In genomic region chr7:116786791-116787443, GRCh38 we compare ENCODE assay signal across 8 cellular contexts.
A peak's percentile ranks its signal among the peaks of the same experiment; 100 is the strongest.
DNase-seq lines count a peak whose midpoint lies in the region; ATAC-seq, FAIRE-seq and TF ChIP-seq lines count a peak whose summit lies in the region.

No MANE protein-coding gene starts in this region.

- no TSS peak for BruUV-seq in HepG2 (replicated peaks; lab: Mats Ljungman, UMichigan)

- in situ Hi-C loops in HepG2 (cut with HindIII; ENCODE audit: extremely low pct_ligation_motif_present, low pct_unique_long_range_greater_than_20kb) = no loop called here

- no peak overlapping the region for H3K9ac ChIP-seq in HepG2 (ENCODE audit: insufficient read depth, low read depth, low read length)

- no peak overlapping the region for H2AFZ ChIP-seq in HepG2 (ENCODE audit: low read length)

- CTCF ChIA-PET in activated B cell treated with CpG ODN at 0.5 μM for 24 hours (lab: Charles Lee) (interaction anchor here (0.6 to 5.6 kb wide), 18 partner anchors 8 to 613 kb away, joined by 3 to 79 read pairs (median 4); partner anchors contain the start of gene MET), HepG2 (lab: Yijun Ruan, JAX; ENCODE audit: low intra/inter-chr PET ratio, low total read pairs) (interaction anchor here (1.8 kb wide), 1 partner anchor 115 kb away, joined by 9 read pairs; the partner anchor contains the start of gene MET)

- no peak overlapping the region for H3K4me3 ChIP-seq in HepG2 (replicated peaks in 1 of 3; ENCODE audit: insufficient read depth in 1 of 3, low read depth in 2 of 3, low read length in 3 of 3)

- TF ChIP-seq EP300 in HepG2 (IDR thresholded peaks at IDR 0.05; ENCODE audit: low read depth in 2 of 2, low read length in 2 of 2) (no peak), HepG2 (CRISPR knock-in tag; IDR thresholded peaks at IDR 0.05; ENCODE audit: borderline replicate concordance) (no peak)

- no peaks in the 10 kb centered on the region for H3K9me3 ChIP-seq in HepG2 (ENCODE audit: low read length)

- no peak for DNase-seq in activated CD4-positive, CD25-positive, alpha-beta regulatory T cell treated with anti-CD3 and anti-CD28 coated beads, Interleukin-2, amount 50 U/mL, for 72 hours
- DNase-seq in activated B cell treated with CpG ODN at 0.5 μM for 24 hours (no peak), HepG2 (ENCODE audit: low spot score) (peak; percentile 47), H54 (ENCODE audit: insufficient read length, low spot score) (no peak), activated T-cell treated with anti-CD3 and anti-CD28 coated beads for 4 hours (no peak)

- no peak overlapping the region for H3K27ac Mint-ChIP-seq in activated B cell treated with CpG ODN at 0.5 μM for 24 hours

- intact Hi-C loops in activated B cell treated with CpG ODN at 0.5 μM for 24 hours (cut with micrococcal nuclease) (loop anchor here (1.0 to 5.0 kb wide), 7 partner anchors 95 to 622 kb away; partner anchors contain the start of gene CAV1), HepG2 (cut with micrococcal nuclease; ENCODE audit: unreplicated experiment) (loop anchor here (1.0 to 5.0 kb wide), 2 partner anchors 114 to 190 kb away; no protein-coding TSS in a partner anchor)

- no peak overlapping the region for H3K4me3 Mint-ChIP-seq in activated B cell treated with CpG ODN at 0.5 μM for 24 hours

- TF ChIP-seq RAD21 in HepG2 (CRISPR knock-in tag; IDR thresholded peaks at IDR 0.05) = no peak

- H3K27me3 Mint-ChIP-seq in activated B cell treated with CpG ODN at 0.5 μM for 24 hours = peaks cover 2% of the 10 kb centered on the region

- no peak overlapping the region for H3K4me2 ChIP-seq in HepG2 (ENCODE audit: low read depth, low read length)

- peaks cover 35% of the 10 kb centered on the region for H3K4me1 ChIP-seq in HepG2 (ENCODE audit: insufficient read depth, low read length)

- H3K27ac ChIP-seq in HepG2 (ENCODE audit: extremely low read length, insufficient read depth, low read length) = no peak overlapping the region

- no peaks in the 10 kb centered on the region for H3K27me3 ChIP-seq in HepG2 (ENCODE audit: control insufficient read depth in 1 of 2, insufficient read depth in 2 of 2, low read length in 2 of 2)

- 79% methylated on average over 2 of the region's 2 CpGs for WGBS in HepG2 (ENCODE audit: low lambda C conversion rate)

- no peaks in the 10 kb centered on the region for H3K9me3 Mint-ChIP-seq in activated B cell treated with CpG ODN at 0.5 μM for 24 hours

- POLR2A ChIA-PET in activated B cell treated with CpG ODN at 0.5 μM for 24 hours (lab: Charles Lee) (interaction anchor here (0.9 to 1.1 kb wide), 3 partner anchors 115 to 197 kb away, joined by 3 to 5 read pairs (median 3); partner anchors contain the start of gene MET), HepG2 (lab: Yijun Ruan, JAX) (interaction anchor here (1.1 kb wide), 1 partner anchor 115 kb away, joined by 3 read pairs; the partner anchor contains the start of gene MET)

- peak; percentile 76 to 85 for ATAC-seq in activated CD4-positive, CD25-positive, alpha-beta regulatory T cell treated with anti-CD3 and anti-CD28 coated beads, Interleukin-2, amount 50 U/mL, for 24 hours
- ATAC-seq in GM21381 (IDR thresholded peaks at IDR 0.05; ENCODE audit: unreplicated experiment) (peak; percentile 98), HG03457 (IDR thresholded peaks at IDR 0.05; ENCODE audit: unreplicated experiment) (peak; percentile 99), activated B cell treated with CpG ODN at 0.5 μM for 24 hours (ENCODE audit: low read depth) (peak; percentile 97), HepG2 (peak; percentile 83)

- TF ChIP-seq POLR2A in HepG2 (IDR thresholded peaks at IDR 0.05; ENCODE audit: insufficient read depth in 1 of 2, low read depth in 2 of 2, low read length in 2 of 2) = no peak
- no peak for TF ChIP-seq POLR2A in H54 (IDR thresholded peaks at IDR 0.05; ENCODE audit: low read depth, low read length)

- H3K36me3 ChIP-seq in HepG2 (replicated peaks in 1 of 2; ENCODE audit: control insufficient read depth in 1 of 2, insufficient read depth in 2 of 2, low read length in 2 of 2) = peaks cover 0 to 13% of the 10 kb centered on the region in 2 experiments; a peak in 1 of 5 replicates

- no peaks in the 10 kb centered on the region for H3K4me1 Mint-ChIP-seq in activated B cell treated with CpG ODN at 0.5 μM for 24 hours

- no peak for TF ChIP-seq CTCF in activated B cell treated with CpG ODN at 0.5 μM for 24 hours (IDR thresholded peaks at IDR 0.05)
- TF ChIP-seq CTCF in HepG2 (CRISPR knock-in tag; IDR thresholded peaks at IDR 0.05) = peak; percentile 65

- FAIRE-seq in HepG2 (lab: Jason Lieb, UNC) (peak; percentile 57), H54 (lab: Jason Lieb, UNC) (no peak)

- no peaks in the 10 kb centered on the region for H3K79me2 ChIP-seq in HepG2 (ENCODE audit: insufficient read depth, low read length)

- no peaks in the 10 kb centered on the region for H4K20me1 ChIP-seq in HepG2 (ENCODE audit: insufficient read depth, low read length)

- H3K36me3 Mint-ChIP-seq in activated B cell treated with CpG ODN at 0.5 μM for 24 hours (ENCODE audit: low read depth) = no peaks in the 10 kb centered on the region

TF ChIP-seq in HepG2, 621 proteins besides CTCF, POLR2A, EP300 and RAD21 (continues in another document):
- TF ChIP-seq THRA (CRISPR knock-in tag; IDR thresholded peaks at IDR 0.05; ENCODE audit: borderline replicate concordance) (no peak), ZMAT3 (CRISPR knock-in tag; conservative IDR thresholded peaks at IDR 0.05) (no peak), STAG1 (CRISPR knock-in tag; IDR thresholded peaks at IDR 0.05) (peak; percentile 82), HMG20B (CRISPR knock-in tag; conservative IDR thresholded peaks at IDR 0.05) (no peak), ZNF292 (CRISPR knock-in tag; IDR thresholded peaks at IDR 0.05; ENCODE audit: borderline replicate concordance, low read depth) (no peak), RXRB (CRISPR knock-in tag; IDR thresholded peaks at IDR 0.05; ENCODE audit: borderline replicate concordance) (peak; percentile 56; the same call in 1 of the 2 replicates), ZHX2 (IDR thresholded peaks at IDR 0.05; ENCODE audit: low read depth) (no peak), ZHX2 (CRISPR knock-in tag; IDR thresholded peaks at IDR 0.05; ENCODE audit: borderline replicate concordance) (no peak), ZBTB25 (CRISPR knock-in tag; IDR thresholded peaks at IDR 0.05) (0 out of 2 replicates have a peak, but pooled peaks have one; percentile 43)
